In the genomic region with DNA sequence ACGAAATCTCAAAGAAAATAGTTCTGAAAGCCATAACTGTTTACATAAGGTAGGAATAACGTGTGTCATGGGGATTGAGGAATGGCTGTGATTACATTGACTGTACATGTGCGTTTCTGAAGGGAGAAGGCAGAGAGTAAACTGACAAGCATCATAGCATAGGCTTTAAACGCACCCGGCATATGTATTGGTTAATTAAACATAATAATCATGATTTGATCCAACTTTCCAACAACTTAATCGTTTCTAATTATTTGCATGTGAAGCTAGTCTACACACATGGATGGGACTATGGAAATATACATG, we compare ENCODE assay signal across 17 cellular contexts. TPM values are rescaled to one million over a fixed set of nuclear protein-coding genes. Genes with fewer than 3 reads are reported as not detected.
"Had no signal": no experiment of that assay in that cellular context is flagged by ENCODE, and none has a peak within 500 bp of the region (broad histone marks: within the 10 kb centered on the region; RNA-seq: fewer than 3 reads in every experiment).

No MANE protein-coding gene starts in this region.

- H3K9me3 Mint-ChIP-seq: activated naive CD8-positive, alpha-beta T cell treated with anti-CD3 and anti-CD28 coated beads, Interleukin-2, amount 10 ng/mL, durations not matched to agents 7 days and 5 days; activated T-helper 1 cell treated with anti-CD3 and anti-CD28 coated beads, Interleukin-12 subunit alpha, Interleukin-12 subunit beta, Interleukin-2, Interleukin-4 antibody, amounts not matched to agents 30 ng/mL and 10 ng/mL and 1 ng/mL, durations not matched to agents 14 hours and 24 hours and 36 hours; dendritic cell treated with granulocyte-macrophage colony-stimulating factor and Interleukin-4, amounts not matched to agents 40 ng/mL and 50 ng/mL, for 4 days; effector memory CD8-positive, alpha-beta T cell had no signal

- ATAC-seq: activated CD4-positive, CD25-positive, alpha-beta regulatory T cell treated with anti-CD3 and anti-CD28 coated beads, Interleukin-2, amount 50 U/mL, for 24 hours; effector memory CD8-positive, alpha-beta T cell; stimulated activated naive CD8-positive, alpha-beta T cell treated with anti-CD3 and anti-CD28 coated beads, Interleukin-15, Interleukin-2, amounts not matched to agents 100 U/mL and 50 U/mL, for 24 hours had no signal

- H3K4me1 ChIP-seq: breast epithelium had no signal

- H3K9me3 ChIP-seq: breast epithelium, gastrocnemius medialis, neutrophil, suprapubic skin had no signal

- H3K27me3 ChIP-seq: gastrocnemius medialis had no signal

- H3K4me3 Mint-ChIP-seq: activated naive CD8-positive, alpha-beta T cell treated with anti-CD3 and anti-CD28 coated beads, Interleukin-2, amount 10 ng/mL, durations not matched to agents 7 days and 5 days; activated T-helper 1 cell treated with anti-CD3 and anti-CD28 coated beads, Interleukin-12 subunit alpha, Interleukin-12 subunit beta, Interleukin-2, Interleukin-4 antibody, amounts not matched to agents 30 ng/mL and 10 ng/mL and 1 ng/mL, durations not matched to agents 14 hours and 24 hours and 36 hours; dendritic cell treated with granulocyte-macrophage colony-stimulating factor and Interleukin-4, amounts not matched to agents 40 ng/mL and 50 ng/mL, for 4 days; effector memory CD8-positive, alpha-beta T cell had no signal

- H3K27ac Mint-ChIP-seq: activated naive CD8-positive, alpha-beta T cell treated with anti-CD3 and anti-CD28 coated beads, Interleukin-2, amount 10 ng/mL, durations not matched to agents 7 days and 5 days; activated T-helper 1 cell treated with anti-CD3 and anti-CD28 coated beads, Interleukin-12 subunit alpha, Interleukin-12 subunit beta, Interleukin-2, Interleukin-4 antibody, amounts not matched to agents 30 ng/mL and 10 ng/mL and 1 ng/mL, durations not matched to agents 14 hours and 24 hours and 36 hours; dendritic cell treated with granulocyte-macrophage colony-stimulating factor and Interleukin-4, amounts not matched to agents 40 ng/mL and 50 ng/mL, for 4 days; effector memory CD8-positive, alpha-beta T cell; progenitor cell of endocrine pancreas had no signal

- DNase-seq: activated CD4-positive, alpha-beta T cell treated with anti-CD3 and anti-CD28 coated beads, Interleukin-2, amount 50 U/mL, for 1 hour; activated naive CD4-positive, alpha-beta T cell; activated naive CD8-positive, alpha-beta T cell treated with anti-CD3 and anti-CD28 coated beads, Interleukin-2, amount 10 ng/mL, durations not matched to agents 7 days and 5 days; effector memory CD8-positive, alpha-beta T cell; T-helper 9 cell had no signal

- H3K36me3 Mint-ChIP-seq: activated naive CD8-positive, alpha-beta T cell treated with anti-CD3 and anti-CD28 coated beads, Interleukin-2, amount 10 ng/mL, durations not matched to agents 7 days and 5 days had no signal

- H3K4me3 ChIP-seq: breast epithelium, lung, suprapubic skin had no signal

- H3K27ac ChIP-seq: epithelial cell of prostate, neutrophil, suprapubic skin had no signal

- H3K36me3 ChIP-seq: breast epithelium, gastrocnemius medialis, neutrophil, suprapubic skin had no signal

RNA-seq across cellular contexts. Expression of a gene that starts 3.3 kb away (rescaled TPM):
- total RNA-seq: activated CD8-positive, alpha-beta memory T cell treated with anti-CD3 and anti-CD28 coated beads for 36 hours; activated naive CD8-positive, alpha-beta T cell treated with anti-CD3 and anti-CD28 coated beads, Interleukin-2, amount 10 ng/mL, durations not matched to agents 7 days and 5 days; activated T-helper 1 cell treated with anti-CD3 and anti-CD28 coated beads, Interleukin-12 subunit alpha, Interleukin-12 subunit beta, Interleukin-2, Interleukin-4 antibody, amounts not matched to agents 30 ng/mL and 10 ng/mL and 1 ng/mL, durations not matched to agents 14 hours and 24 hours and 36 hours had no signal
